1 cellular context compared by ENCODE assay signal in the genomic region with DNA sequence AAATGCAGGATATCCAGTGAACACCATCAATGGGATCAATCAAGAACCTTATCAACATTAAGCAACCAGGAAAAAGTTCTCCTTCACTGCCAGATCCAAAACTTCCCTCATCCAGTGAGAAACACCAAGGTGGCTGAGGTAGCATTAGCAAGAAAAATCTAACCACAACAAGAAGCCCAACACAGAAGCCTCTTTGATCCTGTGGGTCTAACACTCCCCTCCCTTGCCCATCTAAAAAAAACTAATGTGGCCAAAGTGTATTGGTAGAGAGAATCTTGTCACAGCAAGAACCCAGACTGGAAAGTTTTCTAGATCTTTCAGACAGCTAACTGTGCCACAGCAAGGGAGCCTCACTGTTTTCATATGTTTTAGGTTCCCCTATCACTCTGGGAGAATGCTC.
TF ChIP-seq lines count a peak whose summit lies in the region.

No MANE protein-coding gene starts in this region.

TF ChIP-seq in H1, 55 proteins besides CTCF, POLR2A, EP300 and RAD21 (continued from another document):
- TF ChIP-seq RFX5 (IDR thresholded peaks at IDR 0.05; ENCODE audit: borderline replicate concordance, low read depth, low read length): no peak
- TF ChIP-seq KDM5A (IDR thresholded peaks at IDR 0.05; ENCODE audit: low read length): no peak
- TF ChIP-seq, protein P1, sequence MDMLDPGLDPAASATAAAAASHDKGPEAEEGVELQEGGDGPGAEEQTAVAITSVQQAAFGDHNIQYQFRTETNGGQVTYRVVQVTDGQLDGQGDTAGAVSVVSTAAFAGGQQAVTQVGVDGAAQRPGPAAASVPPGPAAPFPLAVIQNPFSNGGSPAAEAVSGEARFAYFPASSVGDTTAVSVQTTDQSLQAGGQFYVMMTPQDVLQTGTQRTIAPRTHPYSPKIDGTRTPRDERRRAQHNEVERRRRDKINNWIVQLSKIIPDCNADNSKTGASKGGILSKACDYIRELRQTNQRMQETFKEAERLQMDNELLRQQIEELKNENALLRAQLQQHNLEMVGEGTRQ (IDR thresholded peaks at IDR 0.05; ENCODE audit: low read length): no peak
- TF ChIP-seq CHD2 (IDR thresholded peaks at IDR 0.05; ENCODE audit: low read length): no peak
- no peak for TF ChIP-seq BRCA1 (IDR thresholded peaks at IDR 0.05; ENCODE audit: low read depth, low read length)
- no peak for TF ChIP-seq HDAC6 (IDR thresholded peaks at IDR 0.05; ENCODE audit: low read depth, low read length)
- TF ChIP-seq BACH1 (IDR thresholded peaks at IDR 0.05; ENCODE audit: low read length): no peak
- no peak for TF ChIP-seq TAF7 (optimal IDR thresholded peaks at IDR 0.05; ENCODE audit: borderline replicate concordance, low read depth, low read length)
- TF ChIP-seq JUND (IDR thresholded peaks at IDR 0.05; ENCODE audit: low read length): no peak
- TF ChIP-seq SP4 (IDR thresholded peaks at IDR 0.05; ENCODE audit: low read length): no peak
- no peak for TF ChIP-seq TCF12 (IDR thresholded peaks at IDR 0.05; ENCODE audit: low read depth, low read length)
- no peak for TF ChIP-seq POLR2AphosphoS5 (IDR thresholded peaks at IDR 0.05; ENCODE audit: low read depth, low read length)
